Comparison of ENCODE assay signal across 32 cellular contexts in the genomic region with DNA sequence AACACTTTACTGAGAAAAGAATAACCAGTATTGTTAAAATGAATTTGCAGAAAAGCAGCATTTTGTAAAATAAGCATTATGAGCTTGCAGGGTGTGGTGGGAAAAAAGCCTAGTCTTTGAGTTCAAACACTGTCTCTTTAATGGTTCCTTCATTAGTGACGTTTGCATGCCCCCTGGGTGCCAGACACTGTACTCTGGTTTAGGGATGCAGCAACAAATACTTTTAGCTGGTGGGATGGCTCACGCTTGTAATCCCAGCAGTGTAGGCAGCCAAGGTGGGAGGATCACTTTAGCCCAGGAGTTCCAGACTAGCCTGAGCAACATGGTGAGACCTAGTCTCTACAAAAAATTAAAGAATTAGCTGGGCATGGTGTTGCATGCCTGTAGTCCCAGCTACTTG.
"Had no signal": no experiment of that assay in that cellular context is flagged by ENCODE, and none has a peak within 500 bp of the region (broad histone marks: within the 10 kb centered on the region; RNA-seq: fewer than 3 reads in every experiment).

No MANE protein-coding gene starts in this region.

- H3K27me3 Mint-ChIP-seq: activated B cell treated with CpG ODN at 0.5 μM for 24 hours, brain had no signal

- DNase-seq: activated B cell treated with CpG ODN at 0.5 μM for 24 hours; activated CD4-positive, alpha-beta memory T cell treated with anti-CD3 and anti-CD28 coated beads, Interleukin-2, amount 10 ng/mL, durations not matched to agents 7 days and 5 days; activated CD4-positive, alpha-beta T cell treated with anti-CD3 and anti-CD28 coated beads for 1 hour; activated CD4-positive, alpha-beta T cell treated with anti-CD3 and anti-CD28 coated beads, Interleukin-2, amount 50 U/mL, for 1 hour; activated gamma-delta T cell; activated naive CD4-positive, alpha-beta T cell treated with anti-CD3 and anti-CD28 coated beads for 36 hours; activated T-cell treated with anti-CD3 and anti-CD28 coated beads for 4 hours; activated T-cell treated with anti-CD3 and anti-CD28 coated beads, Interleukin-2, amount 50 U/mL, for 48 hours; amygdala; Karpas-422; MM.1S; NCI-H1105; NCI-H1436; NCI-H187 treated with DMSO at 0.1 percent for 48 hours; NCI-H2081 treated with DMSO at 0.1 percent for 48 hours; NCI-H2171; NCI-H2227 treated with DMSO at 0.1 percent for 48 hours; NCI-H446 treated with DMSO at 0.1 percent for 48 hours; NCI-H524 treated with DMSO at 0.1 percent for 48 hours; NK-92 treated with Interleukin-12 subunit alpha and Interleukin-12 subunit beta, amount 100 ng/mL, for 24 hours; PC-3; SHP77; SW 1271 had no signal

- H3K9me3 ChIP-seq: SJSA1 had no signal

- FAIRE-seq: astrocyte, K562, RCC 7860 had no signal

- H3K4me3 ChIP-seq: cardiac muscle cell, K562, SJSA1 had no signal

- H3K9me3 Mint-ChIP-seq: activated B cell treated with CpG ODN at 0.5 μM for 24 hours; activated CD4-positive, alpha-beta memory T cell treated with anti-CD3 and anti-CD28 coated beads, Interleukin-2, amount 10 ng/mL, durations not matched to agents 7 days and 5 days; activated naive CD4-positive, alpha-beta T cell treated with anti-CD3 and anti-CD28 coated beads for 36 hours; activated T-helper 17 cell treated with anti-CD3 and anti-CD28 coated beads, Interleukin-2, amount 50 U/mL, for 72 hours had no signal

- H3K27ac Mint-ChIP-seq: activated B cell treated with CpG ODN at 0.5 μM for 24 hours; activated CD4-positive, alpha-beta memory T cell treated with anti-CD3 and anti-CD28 coated beads, Interleukin-2, amount 10 ng/mL, durations not matched to agents 7 days and 5 days; activated naive CD4-positive, alpha-beta T cell treated with anti-CD3 and anti-CD28 coated beads for 36 hours; activated naive CD8-positive, alpha-beta T cell; activated T-helper 17 cell treated with anti-CD3 and anti-CD28 coated beads, Interleukin-2, amount 50 U/mL, for 72 hours had no signal

- ATAC-seq: activated T-helper 17 cell treated with anti-CD3 and anti-CD28 coated beads, Interleukin-2, amount 50 U/mL, for 72 hours; K562; PC-3; SK-N-SH treated with all-trans-retinoic acid at 6 μM for 48 hours had no signal

- H3K4me3 Mint-ChIP-seq: activated B cell treated with CpG ODN at 0.5 μM for 24 hours; activated CD4-positive, alpha-beta memory T cell treated with anti-CD3 and anti-CD28 coated beads, Interleukin-2, amount 10 ng/mL, durations not matched to agents 7 days and 5 days; activated naive CD4-positive, alpha-beta T cell treated with anti-CD3 and anti-CD28 coated beads for 36 hours; activated naive CD8-positive, alpha-beta T cell; activated T-helper 17 cell treated with anti-CD3 and anti-CD28 coated beads, Interleukin-2, amount 50 U/mL, for 72 hours; brain had no signal

- H3K27me3 ChIP-seq: cardiac muscle cell, SJSA1 had no signal

- H3K36me3 ChIP-seq: cardiac muscle cell, SJSA1 had no signal

- H3K36me3 Mint-ChIP-seq: activated naive CD8-positive, alpha-beta T cell; brain had no signal

- H3K27ac ChIP-seq: cardiac muscle cell, SJSA1 had no signal

- H3K4me1 ChIP-seq: SJSA1 had no signal

- H3K4me1 Mint-ChIP-seq: activated B cell treated with CpG ODN at 0.5 μM for 24 hours; activated CD4-positive, alpha-beta memory T cell treated with anti-CD3 and anti-CD28 coated beads, Interleukin-2, amount 10 ng/mL, durations not matched to agents 7 days and 5 days; activated T-helper 17 cell treated with anti-CD3 and anti-CD28 coated beads, Interleukin-2, amount 50 U/mL, for 72 hours had no signal
